Comparison of ENCODE assay signal across 8 cellular contexts in the genomic region with DNA sequence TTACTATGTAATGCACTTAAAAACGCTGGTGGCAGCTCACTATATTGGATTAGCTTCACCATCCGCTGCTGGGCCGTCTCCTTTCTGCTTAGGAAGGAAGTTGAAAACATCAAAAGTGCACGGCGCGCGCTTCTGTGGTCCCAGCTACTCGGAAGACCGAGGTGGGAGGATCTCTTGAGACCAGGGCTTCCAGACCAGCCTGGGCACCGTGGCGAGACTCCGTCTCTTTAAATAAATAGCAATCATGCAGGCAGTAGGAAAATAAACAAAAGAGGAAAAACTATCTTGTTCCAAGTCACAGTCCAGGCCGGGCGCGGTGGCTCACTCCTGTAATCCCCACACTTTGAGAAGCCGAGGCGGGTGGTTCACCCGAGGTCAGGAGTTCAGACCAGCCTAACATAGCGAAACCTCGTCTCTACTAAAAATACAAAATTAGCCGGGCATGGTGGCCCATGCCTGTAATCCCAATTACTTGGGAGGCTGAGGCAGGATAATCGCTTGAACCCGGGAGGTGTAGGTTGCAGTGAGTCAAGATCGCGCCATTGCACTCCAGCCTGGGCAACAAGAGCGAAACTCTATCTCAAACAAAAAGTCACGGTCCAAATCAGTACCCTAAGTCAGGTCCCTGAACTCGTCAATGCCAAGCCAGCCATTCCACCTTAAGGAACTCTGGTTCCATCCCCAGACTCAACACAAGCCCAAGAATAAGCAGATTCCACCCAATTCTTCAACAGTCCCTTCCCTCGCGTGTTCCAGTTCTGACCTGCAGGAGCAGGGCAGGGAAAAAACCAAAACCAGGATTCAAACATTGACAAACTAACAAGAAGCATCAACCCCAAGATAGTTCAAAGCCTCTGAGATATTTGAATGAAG. TPM values are rescaled to one million over a fixed set of nuclear protein-coding genes. Genes with fewer than 3 reads are reported as not detected.
DNase-seq lines count a peak whose midpoint lies in the region; ATAC-seq, FAIRE-seq and TF ChIP-seq lines count a peak whose summit lies in the region.

No MANE protein-coding gene starts in this region.

- H3K36me3 ChIP-seq in SJCRH30 (no peaks in the 10 kb centered on the region), pancreas (peaks cover 0 to 5% (median 0%) of the 10 kb centered on the region in 3 donors), transverse colon (peaks cover 0 to 4% (median 1%) of the 10 kb centered on the region in 4 donors)

- H3K4me1 ChIP-seq in SJCRH30 (no peaks in the 10 kb centered on the region), pancreas (peaks cover 0 to 8% (median 6%) of the 10 kb centered on the region in 3 donors), transverse colon (peaks cover 0 to 19% (median 9%) of the 10 kb centered on the region in 4 donors)

- intact Hi-C loops in Right ventricle myocardium inferior (cut with DNase I): loop anchor here (1.0 to 10.0 kb wide), 4 partner anchors 70 to 433 kb away; a partner anchor contains a TSS
- intact Hi-C loops in pancreas (cut with DNase I): no loop called here
- intact Hi-C loops in transverse colon (cut with DNase I; ENCODE audit: low total_unique reads): loop anchor here (1.0 kb wide), 1 partner anchor 248 kb away; no protein-coding TSS in a partner anchor

- no peak for FAIRE-seq in pancreas (lab: Jason Lieb, UNC)

- H3K4me3 ChIP-seq in SJCRH30 (peak overlapping the region; percentile 79), pancreas (peak overlapping the region; percentile 75 to 90 (median 86)), transverse colon (peak overlapping the region; percentile 59 to 87 (median 66))

- peak overlapping the region; percentile 60 for H3K27ac ChIP-seq in SJCRH30
- peak overlapping the region; percentile 96 to 99 (median 98) for H3K27ac ChIP-seq in pancreas
- H3K27ac ChIP-seq in transverse colon: peak overlapping the region; percentile 92 to 98 (median 95)

- WGBS in pancreas, 2 donors: 7 to 11% methylated on average over 30 of the region's 30 CpGs
- WGBS in transverse colon (ENCODE audit: low coverage in 1 of 2), 2 donors: 12 to 30% methylated on average over 2 to 30 of the region's 30 CpGs

- no peaks in the 10 kb centered on the region for H3K27me3 ChIP-seq in SJCRH30
- H3K27me3 ChIP-seq in pancreas: no peaks in the 10 kb centered on the region
- no peaks in the 10 kb centered on the region for H3K27me3 ChIP-seq in transverse colon

- in situ Hi-C loops in transverse colon (cut with MboI; ENCODE audit: low pct_ligation_motif_present in 1 of 4, low pct_unique_long_range_greater_than_20kb in 1 of 4, low sequenced_read_pairs in 3 of 4): loop anchor here in 2 of 4 donors (25.0 kb wide), 1 partner anchor 195 kb away; a partner anchor contains a TSS

- TF ChIP-seq POLR2A in transverse colon (IDR thresholded peaks at IDR 0.05): no peak

- TF ChIP-seq EP300 in transverse colon (IDR thresholded peaks at IDR 0.05; ENCODE audit: low read depth): no peak

- ATAC-seq in HG03097 (IDR thresholded peaks at IDR 0.05; ENCODE audit: low FRiP score, unreplicated experiment) (peak; percentile 19), Right ventricle myocardium inferior (peak; percentile 18), pancreas (peak; percentile 33 to 58 (median 46))

- TF ChIP-seq CTCF in pancreas (IDR thresholded peaks at IDR 0.05) (no peak), transverse colon (IDR thresholded peaks at IDR 0.05) (peak in 2 of 5 experiments; percentile 29 to 42)

- DNase-seq in NCI-H2081 (lab: John Stamatoyannopoulos, UW) (peak; percentile 7 to 47), NCI-H2081 treated with DMSO at 0.1 percent for 48 hours (lab: John Stamatoyannopoulos, UW) (no peak), SJCRH30 (peak; percentile 69 to 77), Right ventricle myocardium inferior (ENCODE audit: missing footprints) (peak; percentile 80), pancreas (peak; percentile 37 to 76 (median 57)), transverse colon (peak; percentile 71)
- peak; percentile 59 for DNase-seq in activated naive CD4-positive, alpha-beta T cell treated with anti-CD3 and anti-CD28 coated beads, Interleukin-2, amount 50 U/mL, for 16 hours

- H3K9me3 ChIP-seq in SJCRH30 (replicated peaks) (no peaks in the 10 kb centered on the region), pancreas (no peaks in the 10 kb centered on the region), transverse colon (no peaks in the 10 kb centered on the region)

RNA-seq across cellular contexts. Expression of a gene that starts 1.0 kb away (rescaled TPM):
- 10.1 and 10.7 TPM in 2 replicates for total RNA-seq in SJCRH30 (2014; rRNA removed; shearing (Covaris generic))
- total RNA-seq in Right ventricle myocardium inferior (16.4 TPM), pancreas (10 to 100 TPM in 5 of 6 donors, 1 to 10 TPM in 1; 9.8 to 14.7 (median 11.1) TPM), transverse colon (100 to 1,000 TPM in 1 of 4 donors, 10 to 100 TPM in 3; 24.3 to 144 (median 30.1) TPM)
- 10 to 100 TPM in 1 of 2 donors, 1 to 10 TPM in 1; 9.0 to 10.1 TPM for polyA plus RNA-seq in pancreas

Comparison
In these comparisons a context has a peak if more than half of its experiments do, and no peak if none do; other contexts are left out.
1. intact Hi-C loops: an anchor here in Right ventricle myocardium inferior (1.0 to 10.0 kb wide) and transverse colon (1.0 kb wide); none called in pancreas.